Comparison of ENCODE assay signal across 29 cellular contexts in genomic region chr6:99246602-99247001, GRCh38.
"Had no signal": no experiment of that assay in that cellular context is flagged by ENCODE, and none has a peak within 500 bp of the region (broad histone marks: within the 10 kb centered on the region; RNA-seq: fewer than 3 reads in every experiment).

No MANE protein-coding gene starts in this region.

- FAIRE-seq: colon, endometrium, endothelial cell of umbilical vein, frontal cortex had no signal

- ATAC-seq: effector memory CD8-positive, alpha-beta T cell; esophagus mucosa; foreskin keratinocyte; gastrocnemius medialis; gastroesophageal sphincter; heart left ventricle; heart right ventricle had no signal

- H2AFZ ChIP-seq: hepatocyte had no signal

- H3K36me3 ChIP-seq: colonic mucosa, esophagus muscularis mucosa, esophagus squamous epithelium, gastrocnemius medialis, gastroesophageal sphincter, heart left ventricle, heart right ventricle had no signal

- H3K4me3 ChIP-seq: colonic mucosa, coronary artery, dorsolateral prefrontal cortex, esophagus muscularis mucosa, esophagus squamous epithelium, gastrocnemius medialis, gastroesophageal sphincter, heart left ventricle, heart right ventricle, hepatocyte had no signal

- DNase-seq: colonic mucosa; cortex of kidney; dermis blood vessel endothelial cell; dorsolateral prefrontal cortex; effector CD4-positive, alpha-beta T cell; effector CD8-positive, alpha-beta T cell; effector memory CD4-positive, alpha-beta T cell; effector memory CD8-positive, alpha-beta T cell; endodermal cell; erythroblast; esophagus squamous epithelium; foreskin fibroblast; foreskin keratinocyte; foreskin melanocyte; gastrocnemius medialis; glutamatergic neuron; head of caudate nucleus; heart left ventricle; heart right ventricle had no signal

- H3K27ac ChIP-seq: colonic mucosa, coronary artery, dorsolateral prefrontal cortex, epithelial cell of prostate, esophagus muscularis mucosa, esophagus squamous epithelium, foreskin keratinocyte, gastrocnemius medialis, gastroesophageal sphincter, heart left ventricle, heart right ventricle, hepatocyte had no signal

- H3K4me2 ChIP-seq: hepatocyte had no signal

- H3K9me3 ChIP-seq: colonic mucosa, esophagus muscularis mucosa, esophagus squamous epithelium, gastrocnemius medialis, gastroesophageal sphincter, heart left ventricle, heart right ventricle had no signal

- H3K4me1 ChIP-seq: colonic mucosa, esophagus muscularis mucosa, esophagus squamous epithelium, foreskin keratinocyte, gastrocnemius medialis, gastroesophageal sphincter, heart left ventricle, heart right ventricle had no signal

- H3K79me2 ChIP-seq: hepatocyte had no signal

- H3K27me3 ChIP-seq: colonic mucosa, gastrocnemius medialis, gastroesophageal sphincter had no signal
